28 cellular contexts compared by ENCODE assay signal in genomic region chr19:7447648-7448047, GRCh38. TPM values are rescaled to one million over a fixed set of nuclear protein-coding genes. Genes with fewer than 3 reads are reported as not detected.
"Had no signal": no experiment of that assay in that cellular context is flagged by ENCODE, and none has a peak within 500 bp of the region (broad histone marks: within the 10 kb centered on the region; RNA-seq: fewer than 3 reads in every experiment).

No MANE protein-coding gene starts in this region.

- H3K4me2 ChIP-seq: neural progenitor cell, smooth muscle cell had no signal

- H3K4me3 ChIP-seq: neural progenitor cell, ovary, psoas muscle, skin epidermis, smooth muscle cell, spleen, suprapubic skin, testis, tibial artery, transverse colon, upper lobe of right lung, uterus had no signal

- H3K36me3 ChIP-seq: ovary, uterus had no signal

- H3K4me1 ChIP-seq: neural progenitor cell, parathyroid adenoma, psoas muscle, spleen, suprapubic skin, testis, tibial artery, transverse colon, upper lobe of right lung, uterus had no signal

- ATAC-seq: natural killer cell; psoas muscle; right cardiac atrium; sciatic nerve; stimulated activated memory B cell treated with anti-CD40 and anti-IgM and Interleukin-4, amounts not matched to agents 10 μg/mL and 1 μg/mL and 100 μg/mL, for 72 hours; stimulated activated naive CD8-positive, alpha-beta T cell treated with anti-CD3 and anti-CD28 coated beads, Interleukin-15, amount 100 ng/mL, for 72 hours; stimulated activated naive CD8-positive, alpha-beta T cell treated with anti-CD3 and anti-CD28 coated beads, Interleukin-15, Interleukin-2, amounts not matched to agents 100 U/mL and 50 U/mL, for 24 hours; upper lobe of right lung had no signal

- H3K27ac ChIP-seq: neural progenitor cell, ovary, parathyroid adenoma, psoas muscle, skin epidermis, spleen, suprapubic skin, testis, tibial artery, transverse colon, upper lobe of right lung, uterus had no signal

- DNase-seq: natural killer cell; occipital lobe; ovary; posterior cingulate gyrus; psoas muscle; right cardiac atrium; spleen; stimulated activated CD4-positive, alpha-beta T cell treated with anti-CD3 and anti-CD28 coated beads, Interleukin-12 subunit alpha, Interleukin-12 subunit beta, amount 100 ng/mL, for 4 hours; stimulated activated CD4-positive, alpha-beta T cell treated with anti-CD3 and anti-CD28 coated beads, Interleukin-1b, Interleukin-23, amount 100 ng/mL, for 48 hours; stimulated activated CD4-positive, alpha-beta T cell treated with anti-CD3 and anti-CD28 coated beads, Interleukin-4, amount 100 ng/mL, for 1 hour; stimulated activated CD4-positive, alpha-beta T cell treated with anti-CD3 and anti-CD28 coated beads, Interleukin-4, amount 100 ng/mL, for 4 hours; stimulated activated CD8-positive, alpha-beta memory T cell treated with anti-CD3 and anti-CD28 coated beads, Interleukin-4, amount 100 ng/mL, for 48 hours; stimulated activated naive CD4-positive, alpha-beta T cell; stimulated activated naive CD8-positive, alpha-beta T cell treated with anti-CD3 and anti-CD28 coated beads, Interleukin-15, amount 100 ng/mL, for 72 hours; stimulated activated naive CD8-positive, alpha-beta T cell treated with anti-CD3 and anti-CD28 coated beads, Interleukin-15, Interleukin-2, amounts not matched to agents 100 U/mL and 50 U/mL, for 24 hours; substantia nigra; testis; tibial artery; transverse colon; upper lobe of right lung; uterus had no signal

- H3K27me3 ChIP-seq: neural progenitor cell, ovary, spleen, suprapubic skin, testis, tibial artery, transverse colon, upper lobe of right lung, uterus had no signal

- H2AFZ ChIP-seq: neural progenitor cell, parathyroid adenoma had no signal

- H3K9me3 ChIP-seq: ovary, psoas muscle, spleen, suprapubic skin, testis, transverse colon, upper lobe of right lung, uterus had no signal

- H3K9ac ChIP-seq: neural progenitor cell, parathyroid adenoma had no signal

RNA-seq across cellular contexts. Expression of gene PEX11G, which starts 41.2 kb away (rescaled TPM):
- total RNA-seq: smooth muscle cell had no signal
